8 cellular contexts compared by ENCODE assay signal in the genomic region with DNA sequence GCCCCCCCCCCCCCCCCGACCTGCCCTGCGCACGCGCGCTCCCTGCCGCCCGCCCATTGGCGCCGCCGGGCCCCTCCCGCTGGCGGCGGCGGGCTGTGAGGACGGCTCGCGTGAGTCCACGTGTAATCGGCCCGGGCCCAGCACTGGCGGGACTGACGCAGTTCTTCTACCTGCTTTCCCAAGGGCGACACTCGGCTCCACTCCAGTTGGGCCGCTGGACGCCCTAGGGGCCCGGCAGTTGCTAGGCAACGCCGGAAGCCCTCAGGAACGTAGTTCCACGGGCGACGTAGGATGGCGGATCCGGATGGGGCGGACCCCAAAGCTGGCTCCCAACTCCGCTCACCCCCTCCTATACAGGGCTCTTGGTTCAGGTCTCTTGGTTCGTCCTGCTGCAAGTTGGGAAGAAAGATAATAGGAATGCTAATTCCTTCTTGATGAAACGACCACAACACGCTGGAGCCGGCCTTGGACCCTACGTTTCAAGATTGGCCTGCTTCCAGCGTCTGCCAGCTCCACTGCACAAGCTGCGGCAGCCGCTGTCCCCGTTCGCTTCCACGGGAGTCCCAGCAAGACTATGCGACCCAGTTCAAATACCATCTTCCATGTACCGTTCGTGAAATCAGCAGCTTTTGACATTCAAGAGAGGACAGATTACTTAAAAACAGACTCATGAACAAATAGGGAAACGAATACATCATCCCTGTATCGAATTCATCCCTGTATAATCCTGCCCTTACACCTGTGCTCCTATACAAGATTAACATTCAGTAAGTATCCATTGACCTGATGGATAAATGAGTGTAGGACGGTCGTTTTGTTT. TPM values are rescaled to one million over a fixed set of nuclear protein-coding genes. Genes with fewer than 3 reads are reported as not detected.
DNase-seq lines count a peak whose midpoint lies in the region; ATAC-seq and TF ChIP-seq lines count a peak whose summit lies in the region.

No MANE protein-coding gene starts in this region.

- peak; percentile 75 for TF ChIP-seq POLR2A in right lobe of liver (IDR thresholded peaks at IDR 0.05)

- ATAC-seq in GM19351 (IDR thresholded peaks at IDR 0.05; ENCODE audit: unreplicated experiment) (peak; percentile 84), HG03469 (IDR thresholded peaks at IDR 0.05; ENCODE audit: unreplicated experiment) (peak; percentile 64), right lobe of liver (peak; percentile 82 to 93 (median 89))

- peaks cover 36% of the 10 kb centered on the region for H3K4me1 Mint-ChIP-seq in CD14-positive monocyte

- H3K27ac ChIP-seq in right lobe of liver, result peak overlapping the region; percentile 93 to 98 (median 96)

- WGBS in right lobe of liver (ENCODE audit: insufficient coverage, low coverage, low lambda C conversion rate, missing lambda C conversion rate), result under 1% methylated on average over 35 of the region's 55 CpGs

- peaks cover 0 to 37% (median 12%) of the 10 kb centered on the region in 4 donors for H3K4me1 ChIP-seq in right lobe of liver

- no peak for TF ChIP-seq CTCF in CD14-positive monocyte (IDR thresholded peaks at IDR 0.05)
- TF ChIP-seq CTCF in right lobe of liver (IDR thresholded peaks at IDR 0.05), result no peak

- H3K27ac Mint-ChIP-seq in CD14-positive monocyte, result peak overlapping the region; percentile 83 to 93 (median 88)

- H3K9me3 Mint-ChIP-seq in CD14-positive monocyte, result no peaks in the 10 kb centered on the region

- H3K27me3 Mint-ChIP-seq in CD14-positive monocyte (ENCODE audit: low read depth in 3 of 3), result peaks cover 0 to 2% (median 1%) of the 10 kb centered on the region in 3 donors

- intact Hi-C loops in CD14-positive monocyte (cut with micrococcal nuclease) (loop anchor here in 1 of 2 donors (5.0 kb wide), 1 partner anchor 406 kb away; no protein-coding TSS in a partner anchor), right lobe of liver (cut with DNase I) (no loop called here)

- H3K4me3 ChIP-seq in right lobe of liver, result peak overlapping the region; percentile 99 to 100 (median 99)

- DNase-seq in CD14-positive monocyte (ENCODE audit: low spot score), result peak; percentile 76
- peak; percentile 59 for DNase-seq in NCI-H524 treated with DMSO at 0.1 percent for 48 hours (lab: John Stamatoyannopoulos, UW)
- peak; percentile 66 to 68 for DNase-seq in activated CD4-positive, alpha-beta T cell treated with anti-CD3 and anti-CD28 coated beads, Interleukin-2, amount 50 U/mL, for 4 hours
- DNase-seq in dermis microvascular lymphatic vessel endothelial cell (ENCODE audit: low read depth in 2 of 2), result peak; percentile 74 to 92
- DNase-seq in right lobe of liver, result peak; percentile 96 to 99 (median 99)
- DNase-seq in stimulated activated CD4-positive, alpha-beta T cell treated with anti-CD3 and anti-CD28 coated beads, Interleukin-4, amount 100 ng/mL, for 24 hours, result peak; percentile 84

- H3K4me3 Mint-ChIP-seq in CD14-positive monocyte, result peak overlapping the region; percentile 91 to 99

- H3K27me3 ChIP-seq in right lobe of liver, result no peaks in the 10 kb centered on the region

- H3K9me3 ChIP-seq in right lobe of liver, result no peaks in the 10 kb centered on the region

- H3K36me3 Mint-ChIP-seq in CD14-positive monocyte, result peaks cover 0 to 12% of the 10 kb centered on the region in 2 donors

- peaks cover 0 to 7% (median under 1%) of the 10 kb centered on the region in 4 donors for H3K36me3 ChIP-seq in right lobe of liver

RNA-seq across cellular contexts. Expression of gene MCFD2, which starts 0.4 kb away (rescaled TPM):
- polyA plus RNA-seq in CD14-positive monocyte, result 10 to 100 TPM; 33.6 to 38.5 TPM
- total RNA-seq in dermis microvascular lymphatic vessel endothelial cell (182 and 227 TPM in 2 replicates), right lobe of liver (100 to 1,000 TPM in 3 of 6 experiments, 10 to 100 TPM in 3; 85.0 to 147 (median 99.2) TPM)

RNA-seq across cellular contexts. Expression of gene TTC7A, which starts 25.0 kb away (rescaled TPM):
- polyA plus RNA-seq in CD14-positive monocyte, result 10 to 100 TPM; 43.2 to 52.5 TPM
- total RNA-seq in dermis microvascular lymphatic vessel endothelial cell (4.6 and 6.4 TPM in 2 replicates), right lobe of liver (10 to 100 TPM in 2 of 6 experiments, 1 to 10 TPM in 4; 7.6 to 15.5 (median 9.8) TPM)

Comparison
In these comparisons a context has a peak if more than half of its experiments do, and no peak if none do; other contexts are left out.
1. Peak in every context shown above with its lines: DNase-seq, ATAC-seq, H3K4me3 ChIP-seq and H3K27ac ChIP-seq.